In the genomic region with DNA sequence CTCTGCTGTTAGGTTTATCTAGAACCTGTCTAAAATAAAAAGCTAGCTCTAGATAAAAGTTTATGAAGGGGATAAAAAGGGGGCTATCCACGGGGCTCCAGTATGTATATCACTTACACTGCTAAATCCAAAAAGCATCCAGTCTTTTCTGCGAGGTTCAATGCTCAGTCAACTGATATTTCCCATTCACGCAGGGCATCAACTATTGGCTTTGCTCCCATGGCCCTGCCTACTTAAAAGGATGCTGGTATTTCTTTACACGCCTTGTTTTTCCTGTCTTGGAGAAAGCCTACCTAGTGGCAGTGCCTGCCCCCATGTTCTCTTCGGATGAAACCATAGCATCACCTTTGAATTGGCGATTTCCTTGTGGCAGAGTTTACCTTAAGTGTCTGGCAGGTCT, we compare ENCODE assay signal across 16 cellular contexts. TPM values are rescaled to one million over a fixed set of nuclear protein-coding genes. Genes with fewer than 3 reads are reported as not detected.
DNase-seq lines count a peak whose midpoint lies in the region; ATAC-seq, FAIRE-seq and TF ChIP-seq lines count a peak whose summit lies in the region.
"Had no signal": no experiment of that assay in that cellular context is flagged by ENCODE, and none has a peak within 500 bp of the region (broad histone marks: within the 10 kb centered on the region; RNA-seq: fewer than 3 reads in every experiment).

No MANE protein-coding gene starts in this region.

- TF ChIP-seq POLR2A in GM12878 (IDR thresholded peaks at IDR 0.05; ENCODE audit: low read depth, low read length): no peak

- H3K36me3 ChIP-seq in A673 (ENCODE audit: insufficient read depth, low read length, poor library complexity, severe bottlenecking) (peaks cover 30% of the 10 kb centered on the region), GM12878 (ENCODE audit: control insufficient read depth in 2 of 2, insufficient read depth in 2 of 2, low read length in 1 of 2) (no peaks in the 10 kb centered on the region; a peak in 1 of 4 replicates), mesodermal cell (ENCODE audit: control insufficient read depth, insufficient read depth, low read length) (peaks cover 100% of the 10 kb centered on the region)

- peaks cover 73 to 78% of the 10 kb centered on the region in 2 experiments for H3K4me1 Mint-ChIP-seq in H9

- H3K23ac ChIP-seq in H9 (ENCODE audit: insufficient read length, low read depth, low read length): no peak overlapping the region

- SMC1A ChIA-PET in GM12878 (lab: Charles Lee; ENCODE audit: uncharacterized antibody, unreplicated experiment): no interaction called here

- H3K36me3 Mint-ChIP-seq in H9 (ENCODE audit: insufficient read depth in 1 of 3, low read depth in 3 of 3): peaks cover 20 to 88% (median 85%) of the 10 kb centered on the region in 3 experiments

- BruUV-seq in A673 (replicated peaks; lab: Mats Ljungman, UMichigan): no TSS peak
- no TSS peak for BruUV-seq in GM12878 (replicated peaks; lab: Mats Ljungman, UMichigan)

- H2BK12ac ChIP-seq in H9 (ENCODE audit: insufficient read length, low read depth, low read length): no peak overlapping the region

- H3K27me3 ChIP-seq in A673 (replicated peaks; ENCODE audit: insufficient read depth, low read depth, low read length, poor library complexity) (no peaks in the 10 kb centered on the region), H9 (ENCODE audit: insufficient read depth, low read length) (no peaks in the 10 kb centered on the region), GM12878 (replicated peaks in 1 of 2; ENCODE audit: control insufficient read depth in 2 of 2, insufficient read depth in 2 of 2, low read length in 1 of 2) (no peaks in the 10 kb centered on the region)

- ATAC-seq in GM12878: no peak
- ATAC-seq in GM19452 (IDR thresholded peaks at IDR 0.05; ENCODE audit: unreplicated experiment): no peak
- no peak for ATAC-seq in GM18907 (IDR thresholded peaks at IDR 0.05; ENCODE audit: unreplicated experiment)

- H3K18ac ChIP-seq in H9 (ENCODE audit: insufficient read length, low read depth, low read length): no peak overlapping the region

- H2BK120ac ChIP-seq in H9 (ENCODE audit: low read depth, low read length, poor library complexity, severe bottlenecking): no peak overlapping the region

- in situ Hi-C loops in GM12878 (cut with MboI): no loop called here

- TF ChIP-seq RAD21 in GM12878 (IDR thresholded peaks at IDR 0.05; ENCODE audit: insufficient read depth, low read depth, low read length): no peak

- H3K9ac ChIP-seq in H9 (ENCODE audit: extremely low read depth, insufficient read length, low read length) (no peak overlapping the region), GM12878 (ENCODE audit: control insufficient read depth, insufficient read depth, low read length) (no peak overlapping the region)

- H4K8ac ChIP-seq in H9 (replicated peaks; ENCODE audit: insufficient read length, low read depth, low read length): no peak overlapping the region

- H4K91ac ChIP-seq in H9 (ENCODE audit: insufficient read length, low read depth, low read length): no peak overlapping the region

- H2AFZ ChIP-seq in H9 (ENCODE audit: low read length) (no peak overlapping the region), GM12878 (ENCODE audit: control insufficient read depth, low read depth, low read length) (no peak overlapping the region)

- peaks cover 98% of the 10 kb centered on the region for H3K79me2 ChIP-seq in H9 (ENCODE audit: insufficient read depth, low read length)
- H3K79me2 ChIP-seq in GM12878 (ENCODE audit: control insufficient read depth, insufficient read depth, low read length): peaks cover 5% of the 10 kb centered on the region

- DNase-seq in A673 (ENCODE audit: low spot score) (peak; percentile 77), H9 (no peak), GM12878 (ENCODE audit: low read depth, low spot score) (no peak), foreskin melanocyte (no peak), occipital lobe (lab: John Stamatoyannopoulos, UW) (no peak)
- DNase-seq: activated CD4-positive, alpha-beta T cell treated with anti-CD3 and anti-CD28 coated beads for 4 hours; activated CD8-positive, alpha-beta memory T cell treated with anti-CD3 and anti-CD28 coated beads, Interleukin-2, amount 50 U/mL, for 4 hours; activated gamma-delta T cell treated with Interleukin-2 at 50 U/mL for 16 hours; effector CD4-positive, alpha-beta T cell; GDM1 had no signal

- no CpG with 5 or more reads among the region's 6 CpGs for WGBS in H9 (ENCODE audit: extremely low coverage, insufficient read length, low lambda C conversion rate)
- 57% methylated on average over 6 of the region's 6 CpGs for WGBS in GM12878 (ENCODE audit: insufficient coverage, insufficient replicate concordance, low lambda C conversion rate, missing lambda C conversion rate)
- 77 to 79% methylated on average over 5 of the region's 6 CpGs for WGBS in mesodermal cell (ENCODE audit: insufficient coverage in 2 of 2), 2 experiments

- no peak overlapping the region for H2BK5ac ChIP-seq in H9 (ENCODE audit: insufficient read length, low read length)

- no peak for TF ChIP-seq CTCF in A673 (conservative IDR thresholded peaks at IDR 0.05; ENCODE audit: low read depth, low read length)
- TF ChIP-seq CTCF in H9 (conservative IDR thresholded peaks at IDR 0.05): no peak
- TF ChIP-seq CTCF in GM12878 (IDR thresholded peaks at IDR 0.05 in 2 of 3, conservative IDR thresholded peaks at IDR 0.05 in 1 of 3; ENCODE audit: control insufficient read depth in 2 of 3, extremely low read depth in 1 of 3, insufficient read depth in 1 of 3, low read depth in 3 of 3, low read length in 3 of 3): no peak

- H3T11ph ChIP-seq in H9 (ENCODE audit: low read length): no peak overlapping the region

- RAD21 ChIA-PET in GM12878 (lab: Charles Lee; ENCODE audit: unreplicated experiment): interaction anchor here (1.1 kb wide), 1 partner anchor 10 kb away, joined by 4 read pairs; no protein-coding TSS in a partner anchor

- H3K27ac ChIP-seq in A673 (ENCODE audit: low read depth, low read length, poor library complexity, severe bottlenecking) (peak overlapping the region; percentile 65), H9 (ENCODE audit: insufficient read length, low read depth, low read length) (no peak overlapping the region), GM12878 (ENCODE audit: control insufficient read depth, insufficient read depth) (peak overlapping the region; percentile 52; the same call in 1 of the 2 replicates), mesodermal cell (ENCODE audit: low read depth, low read length, severe bottlenecking) (no peak overlapping the region)

- H3K9me3 Mint-ChIP-seq in H9: no peaks in the 10 kb centered on the region

- POLR2A ChIA-PET in A673 (lab: Charles Lee; ENCODE audit: low non-redundant PET): no interaction called here
- POLR2A ChIA-PET in GM12878 (lab: Charles Lee): interaction anchor here (0.9 kb wide), 1 partner anchor 9 kb away, joined by 3 read pairs; no protein-coding TSS in a partner anchor

- H2AK5ac ChIP-seq in H9 (ENCODE audit: insufficient read length, low read length): no peak overlapping the region

- H3K14ac ChIP-seq in H9 (ENCODE audit: insufficient read depth, low read length): no peak overlapping the region

- no peak overlapping the region for H2BK20ac ChIP-seq in H9 (ENCODE audit: low read depth, low read length, poor library complexity, severe bottlenecking)

- peak overlapping the region in 1 of 2 experiments; percentile 99; a peak in 2 of 5 replicates for H3K4me3 Mint-ChIP-seq in H9

- no peak overlapping the region for H3K56ac ChIP-seq in H9 (ENCODE audit: insufficient read length, low read depth, low read length)

- TF ChIP-seq EP300 in GM12878 (IDR thresholded peaks at IDR 0.05; ENCODE audit: borderline replicate concordance in 1 of 2, control insufficient read depth in 1 of 2, low read depth in 2 of 2, low read length in 2 of 2): no peak

- CTCF ChIA-PET in A673 (lab: Charles Lee) (interaction anchor here (1.6 kb wide), 1 partner anchor 8 kb away, joined by 5 read pairs; a partner anchor contains a TSS), GM12878 (lab: Yijun Ruan, JAX) (interaction anchor here (0.6 kb wide), 1 partner anchor 13 kb away, joined by 3 read pairs; no protein-coding TSS in a partner anchor)

- no peaks in the 10 kb centered on the region for H3K9me3 ChIP-seq in A673 (ENCODE audit: low read depth, low read length, poor library complexity, severe bottlenecking)
- H3K9me3 ChIP-seq in H9 (ENCODE audit: control insufficient read depth, low read depth, low read length): no peaks in the 10 kb centered on the region
- H3K9me3 ChIP-seq in GM12878 (replicated peaks; ENCODE audit: control insufficient read depth, insufficient read depth, low read length): no peaks in the 10 kb centered on the region
- no peaks in the 10 kb centered on the region for H3K9me3 ChIP-seq in mesodermal cell (ENCODE audit: control insufficient read depth, low read length)

- intact Hi-C loops in A673 (cut with micrococcal nuclease; ENCODE audit: unreplicated experiment) (loop anchor here (2.0 to 5.0 kb wide), 4 partner anchors 26 to 381 kb away; no protein-coding TSS in a partner anchor), GM12878 (cut with micrococcal nuclease; ENCODE audit: unreplicated experiment) (loop anchor here (5.0 kb wide), 1 partner anchor 231 kb away; no protein-coding TSS in a partner anchor)

- H4K20me1 ChIP-seq in H9 (ENCODE audit: control insufficient read depth, insufficient read depth, insufficient read length): peaks cover 8% of the 10 kb centered on the region
- H4K20me1 ChIP-seq in GM12878 (ENCODE audit: control insufficient read depth, insufficient read depth): no peaks in the 10 kb centered on the region

- H3K27ac Mint-ChIP-seq in H9: peak overlapping the region in 2 of 3 experiments; percentile 64 to 87; a peak in 4 of 7 replicates

- no peak overlapping the region for H4K5ac ChIP-seq in H9 (ENCODE audit: insufficient read length, low read depth, low read length)

- H3K4me2 ChIP-seq in H9 (ENCODE audit: insufficient read depth, insufficient read length, low read length) (no peak overlapping the region), GM12878 (ENCODE audit: control insufficient read depth, insufficient read depth) (peak overlapping the region; percentile 48)

- no peaks in the 10 kb centered on the region for H3K79me1 ChIP-seq in H9 (ENCODE audit: insufficient read depth, low read depth, low read length, poor library complexity, severe bottlenecking)

- no peak for FAIRE-seq in GM12878 (lab: Jason Lieb, UNC)
- FAIRE-seq: H54, HTR-8/SVneo had no signal

- H3K4me3 ChIP-seq in A673 (ENCODE audit: low read depth, low read length, poor library complexity, severe bottlenecking) (peak overlapping the region; percentile 18), GM12878 (no peak overlapping the region), mesodermal cell (ENCODE audit: extremely low read depth, insufficient read depth, low read length, poor library complexity, severe bottlenecking) (peak overlapping the region; percentile 9)

- H3K4me1 ChIP-seq in A673 (ENCODE audit: insufficient read depth, low read length, poor library complexity, severe bottlenecking): peaks cover 84% of the 10 kb centered on the region
- peaks cover 16% of the 10 kb centered on the region for H3K4me1 ChIP-seq in H9 (ENCODE audit: insufficient read depth, low read length)
- H3K4me1 ChIP-seq in GM12878 (ENCODE audit: control insufficient read depth, insufficient read depth, low read length): peaks cover 19% of the 10 kb centered on the region
- H3K4me1 ChIP-seq in mesodermal cell (ENCODE audit: control insufficient read depth, insufficient read depth, low read length, poor library complexity, severe bottlenecking): peaks cover 70% of the 10 kb centered on the region

- peaks cover 6% of the 10 kb centered on the region for H3K23me2 ChIP-seq in H9 (ENCODE audit: insufficient read length, low read depth, low read length, poor library complexity, severe bottlenecking)

- no peaks in the 10 kb centered on the region; the same call in 1 of the 2 replicates for H3K27me3 Mint-ChIP-seq in H9 (ENCODE audit: low read depth)

- H3K4ac ChIP-seq in H9 (ENCODE audit: low read depth, low read length): no peak overlapping the region

- no peak overlapping the region for H2BK15ac ChIP-seq in H9 (ENCODE audit: low read depth, low read length)

RNA-seq across cellular contexts. Expression of a gene that starts 8.1 kb away (rescaled TPM):
- 35.5 and 35.6 TPM in 2 replicates for total RNA-seq in A673 (2021)
- 92.4 and 95.9 TPM in 2 replicates for total RNA-seq in H9 (2021)
- total RNA-seq in GM12878 (2013; cell fraction: nucleolus; rRNA removed): 3.0 and 5.1 TPM in 2 replicates
- 0.11 and 0.27 TPM in 2 replicates for total RNA-seq in GM12878 (2014; rRNA removed)
- total RNA-seq in GM12878 (2014; rRNA removed; fragmentation: Illumina TruSeq; extraction: Trizol): 0.05 and 0.18 TPM in 2 replicates
- 0.35 and 0.41 TPM in 2 replicates for total RNA-seq in GM12878 (2021)
- polyA plus RNA-seq in GM12878 (2011; ENCODE audit: low read depth): 0.10 TPM
- polyA plus RNA-seq in GM12878 (2011; rRNA removed): 0.71 and 1.4 TPM in 2 replicates
- polyA plus RNA-seq in GM12878 (2011; cell fraction: cytosol; rRNA removed): 1.4 and 2.1 TPM in 2 replicates
- 6.4 and 8.1 TPM in 2 replicates for polyA plus RNA-seq in GM12878 (2011; cell fraction: nucleus; rRNA removed)
- polyA plus RNA-seq in GM12878 (2012): 0.08 and 0.31 TPM in 2 replicates
- polyA plus RNA-seq in GM12878 (2014; fragmentation: Illumina TruSeq; extraction: Trizol): 0.10 TPM in 1 of 2 replicates, not detected in the other
- under 1 TPM in 1 of 2 experiments, not detected in 1; 0.04 TPM for polyA plus RNA-seq in GM12878 (2014; fragmentation: Nextera tagmentation; extraction: Ambion mirVana)
- 0.11 and 0.44 TPM in 2 replicates for polyA plus RNA-seq in GM12878 (2014; rRNA removed)
- under 1 TPM; 0.04 to 0.27 TPM for polyA plus RNA-seq in GM12878 (2016; fragmentation: Nextera tagmentation; extraction: Ambion mirVana)
- polyA minus RNA-seq in GM12878 (2011; rRNA and poly(A)+ RNA removed): 3.7 and 7.2 TPM in 2 replicates
- polyA minus RNA-seq in GM12878 (2011; cell fraction: cytosol; rRNA and poly(A)+ RNA removed): 1.7 and 2.0 TPM in 2 replicates
- 11.0 and 18.7 TPM in 2 replicates for polyA minus RNA-seq in GM12878 (2011; cell fraction: nucleus; rRNA and poly(A)+ RNA removed)
- 147 TPM for polyA plus RNA-seq in mesodermal cell (2013, experiment 1 of 2)
- polyA plus RNA-seq in mesodermal cell (2013, experiment 2 of 2): 117 TPM
- 3.3 TPM for total RNA-seq in occipital lobe
- total RNA-seq: OCI-LY7 had no signal

Comparison
In these comparisons a context has a peak if more than half of its experiments do, and no peak if none do; other contexts are left out.
1. H3K27ac ChIP-seq: peak in A673 (single experiment) and GM12878 (single experiment); none in H9 (single experiment) and mesodermal cell (single experiment).